Comparison of ENCODE assay signal across 8 cellular contexts in genomic region chr18:702957-703659, GRCh38. TPM values are rescaled to one million over a fixed set of nuclear protein-coding genes. Genes with fewer than 3 reads are reported as not detected.
DNase-seq lines count a peak whose midpoint lies in the region; ATAC-seq, FAIRE-seq and TF ChIP-seq lines count a peak whose summit lies in the region.

No MANE protein-coding gene starts in this region.

- peak overlapping the region in 1 of 2 donors; percentile 12 for H3K27ac Mint-ChIP-seq in effector memory CD8-positive, alpha-beta T cell

- no peaks in the 10 kb centered on the region for H3K27me3 ChIP-seq in cardiac muscle cell

- peaks cover 4% of the 10 kb centered on the region for H3K36me3 ChIP-seq in cardiac muscle cell

- H3K4me3 ChIP-seq in cardiac muscle cell = no peak overlapping the region

- H3K9me3 ChIP-seq in cardiac muscle cell (ENCODE audit: low read depth) = no peaks in the 10 kb centered on the region

- H3K4me1 ChIP-seq in cardiac muscle cell (ENCODE audit: low read depth) = no peaks in the 10 kb centered on the region

- no peak for ATAC-seq in effector memory CD8-positive, alpha-beta T cell (replicated peaks)
- no peak for ATAC-seq in GM21619 (IDR thresholded peaks at IDR 0.05; ENCODE audit: unreplicated experiment)

- H3K36me3 Mint-ChIP-seq in effector memory CD8-positive, alpha-beta T cell (ENCODE audit: insufficient read depth) = peaks cover 5% of the 10 kb centered on the region

- H3K4me3 Mint-ChIP-seq in effector memory CD8-positive, alpha-beta T cell = no peak overlapping the region

- peak; percentile 33 for FAIRE-seq in islet of Langerhans (lab: Jason Lieb, UNC)

- H3K4me1 Mint-ChIP-seq in effector memory CD8-positive, alpha-beta T cell (ENCODE audit: low read depth in 2 of 2) = peaks cover 3 to 7% of the 10 kb centered on the region in 2 donors

- no peaks in the 10 kb centered on the region for H3K27me3 Mint-ChIP-seq in effector memory CD8-positive, alpha-beta T cell

- intact Hi-C loops in cardiac septum (cut with DNase I) = no loop called here

- peak overlapping the region; percentile 24 for H3K27ac ChIP-seq in cardiac muscle cell

- CTCF ChIA-PET in HEK293T (lab: Yijun Ruan, JAX) = interaction anchor here (0.8 kb wide), 1 partner anchor 9 kb away, joined by 4 read pairs; the partner anchor contains the start of gene ENOSF1

- POLR2A ChIA-PET in HEK293T (lab: Yijun Ruan, JAX) = interaction anchor here (0.6 to 1.2 kb wide), 2 partner anchors 9 to 20 kb away, joined by 3 read pairs; partner anchors contain the start of gene ENOSF1

- no peak for TF ChIP-seq CTCF in cardiac muscle cell (IDR thresholded peaks at IDR 0.05; ENCODE audit: low read depth, low read length)

- DNase-seq in cardiac muscle cell (ENCODE audit: low read depth in 1 of 2, low spot score in 1 of 2) (peak in 1 of 2 donors; percentile 74), cardiac septum (ENCODE audit: low spot score) (no peak), HEK293T (ENCODE audit: extremely low spot score) (no peak), foreskin melanocyte (no peak)
- peak; percentile 19 to 23 for DNase-seq in activated T-cell treated with anti-CD3 and anti-CD28 coated beads, Interleukin-2, amount 50 U/mL, for 48 hours
- DNase-seq in effector memory CD8-positive, alpha-beta T cell = no peak

- no peaks in the 10 kb centered on the region for H3K9me3 Mint-ChIP-seq in effector memory CD8-positive, alpha-beta T cell

TF ChIP-seq in HEK293T, 16 proteins besides CTCF, POLR2A, EP300 and RAD21:
- TF ChIP-seq LEF1 (IDR thresholded peaks at IDR 0.05; ENCODE audit: borderline replicate concordance) (no peak), SP1 (IDR thresholded peaks at IDR 0.05) (no peak), HDGF (IDR thresholded peaks at IDR 0.05; ENCODE audit: borderline replicate concordance) (no peak), TARDBP (IDR thresholded peaks at IDR 0.05) (no peak), PKNOX1 (IDR thresholded peaks at IDR 0.05) (no peak)

RNA-seq across cellular contexts. Expression of gene ENOSF1, which starts 9.3 kb away (rescaled TPM):
- total RNA-seq in cardiac muscle cell = 35.2 and 66.7 TPM in 2 replicates
- polyA plus RNA-seq in cardiac muscle cell = 72.0 and 72.9 TPM in 2 replicates
- total RNA-seq in cardiac septum = 26.8 TPM

RNA-seq across cellular contexts. Expression of gene TYMS, which starts 45.7 kb away (rescaled TPM):
- total RNA-seq in cardiac muscle cell (55.5 and 86.5 TPM in 2 replicates), cardiac septum (1.9 TPM)
- 177 and 231 TPM in 2 replicates for polyA plus RNA-seq in cardiac muscle cell

Comparison
In these comparisons a context has a peak if more than half of its experiments do, and no peak if none do; other contexts are left out.
1. RNA of gene TYMS, which starts 45.7 kb away (total RNA-seq): 55.5 to 86.5 TPM in cardiac muscle cell; 1.9 TPM in cardiac septum (single experiment); every median in the first group is over 10 times any median in the second.
2. DNase-seq: peak in activated T-cell treated with anti-CD3 and anti-CD28 coated beads, Interleukin-2, amount 50 U/mL, for 48 hours (2 of 2); none in cardiac septum (single experiment), effector memory CD8-positive, alpha-beta T cell (0 of 3), HEK293T (single experiment) and foreskin melanocyte (single experiment).